23 cellular contexts compared by ENCODE assay signal in genomic region chr1:150005606-150006005, GRCh38.
"Had no signal": no experiment of that assay in that cellular context is flagged by ENCODE, and none has a peak within 500 bp of the region (broad histone marks: within the 10 kb centered on the region; RNA-seq: fewer than 3 reads in every experiment).

No MANE protein-coding gene starts in this region.

- DNase-seq: activated CD8-positive, alpha-beta memory T cell treated with anti-CD3 and anti-CD28 coated beads, Interleukin-2, amount 50 U/mL, for 4 hours; activated effector memory CD4-positive, alpha-beta T cell treated with Interleukin-2 at 50 U/mL for 16 hours; activated naive CD4-positive, alpha-beta T cell treated with anti-CD3 and anti-CD28 coated beads for 36 hours; activated naive CD8-positive, alpha-beta T cell treated with anti-CD3 and anti-CD28 coated beads, Interleukin-2, amount 10 ng/mL, durations not matched to agents 7 days and 5 days; activated T-cell treated with anti-CD3 and anti-CD28 coated beads, Interleukin-2, amount 50 U/mL, for 4 hours; amniotic stem cell; effector CD4-positive, alpha-beta T cell; left lung; natural killer cell; pancreas; small intestine; stimulated activated CD4-positive, alpha-beta T cell treated with anti-CD3 and anti-CD28 coated beads, Interleukin-2, amount 100 ng/mL, for 24 hours; stimulated activated naive CD8-positive, alpha-beta T cell treated with anti-CD3 and anti-CD28 coated beads, Interleukin-15, amount 100 ng/mL, for 72 hours; T-cell; T1000; upper lobe of left lung had no signal

- H3K27me3 ChIP-seq: cardiac muscle cell, pancreas, upper lobe of left lung had no signal

- H3K27ac ChIP-seq: cardiac muscle cell, left lung, neutrophil, pancreas, thoracic aorta, upper lobe of left lung had no signal

- H3K36me3 ChIP-seq: cardiac muscle cell, left lung, neutrophil, pancreas, thoracic aorta had no signal

- H3K9me3 ChIP-seq: left lung, neutrophil, pancreas, thoracic aorta, upper lobe of left lung had no signal

- ATAC-seq: activated T-cell treated with anti-CD3 and anti-CD28 coated beads, Interleukin-2, amount 50 U/mL, for 4 hours; left lung; natural killer cell; pancreas; sciatic nerve; stimulated activated effector memory CD8-positive, alpha-beta T cell treated with anti-CD3 and anti-CD28 coated beads, Interleukin-12 subunit alpha, Interleukin-12 subunit beta, amount 100 ng/mL, for 72 hours; stimulated activated naive CD8-positive, alpha-beta T cell treated with anti-CD3 and anti-CD28 coated beads, Interleukin-15, amount 100 ng/mL, for 72 hours; T-cell; WTC11 had no signal

- H3K4me3 ChIP-seq: cardiac muscle cell, left lung, lung, pancreas, thoracic aorta, upper lobe of left lung had no signal
